In the genomic region with DNA sequence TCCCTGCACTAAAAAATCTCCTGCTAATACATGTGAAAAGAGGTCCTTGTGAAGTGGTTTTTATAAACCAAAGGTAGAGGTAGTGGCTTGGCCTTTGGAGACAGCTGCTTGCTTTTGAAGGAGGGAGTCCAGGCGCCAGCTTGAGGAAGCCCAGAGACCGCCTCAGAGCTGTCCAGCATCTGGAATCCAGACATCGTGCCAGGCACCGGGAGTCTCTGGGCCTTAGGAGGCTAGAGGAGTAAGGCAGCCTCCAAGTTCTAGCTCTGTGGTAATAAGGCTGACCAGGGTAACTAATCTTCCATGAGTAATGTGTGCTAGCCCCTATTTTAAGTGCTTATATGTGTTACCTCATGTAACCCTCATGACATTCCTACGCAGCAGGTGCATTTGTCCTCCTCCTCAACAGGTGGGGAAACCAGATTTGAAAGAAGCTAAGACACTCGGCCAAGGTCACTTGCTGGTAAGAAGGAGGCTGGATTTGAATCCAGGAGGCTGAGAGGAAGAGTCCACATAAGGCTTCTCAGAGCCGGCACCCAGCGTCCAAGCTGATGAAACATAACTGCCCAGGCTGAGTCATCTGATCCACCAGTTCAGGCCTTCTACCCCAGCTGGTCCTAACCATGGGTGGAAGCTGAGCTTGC, we compare ENCODE assay signal across 18 cellular contexts. TPM values are rescaled to one million over a fixed set of nuclear protein-coding genes. Genes with fewer than 3 reads are reported as not detected.
DNase-seq lines count a peak whose midpoint lies in the region; ATAC-seq and TF ChIP-seq lines count a peak whose summit lies in the region.
"Had no signal": no experiment of that assay in that cellular context is flagged by ENCODE, and none has a peak within 500 bp of the region (broad histone marks: within the 10 kb centered on the region; RNA-seq: fewer than 3 reads in every experiment).

No MANE protein-coding gene starts in this region.

- no peak for ATAC-seq in heart left ventricle
- ATAC-seq in GM21528 (IDR thresholded peaks at IDR 0.05; ENCODE audit: low FRiP score, unreplicated experiment), result no peak
- ATAC-seq: esophagus mucosa; stimulated activated naive CD8-positive, alpha-beta T cell treated with anti-CD3 and anti-CD28 coated beads, Interleukin-15, Interleukin-2, amounts not matched to agents 100 U/mL and 50 U/mL, for 24 hours had no signal

- H3K4me3 ChIP-seq in right atrium auricular region (no peak overlapping the region), heart left ventricle (no peak overlapping the region), foreskin fibroblast (ENCODE audit: low read depth in 1 of 2, low read length in 2 of 2) (no peak overlapping the region), uterus (no peak overlapping the region)
- H3K4me3 ChIP-seq: HAP-1, lower lobe of right lung had no signal

- H3K4me1 ChIP-seq in right atrium auricular region (peaks cover 0 to 20% of the 10 kb centered on the region in 2 donors), heart left ventricle (peaks cover 0 to 23% (median 9%) of the 10 kb centered on the region in 12 donors), uterus (peaks cover 0 to 9% of the 10 kb centered on the region in 2 donors)
- H3K4me1 ChIP-seq: HAP-1, lower lobe of right lung had no signal

- intact Hi-C loops in heart left ventricle (cut with DNase I), result loop anchor here in 9 of 10 donors (1.0 to 10.0 kb wide), 9 partner anchors 151 to 458 kb away; a partner anchor contains a TSS
- intact Hi-C loops in uterus (cut with DNase I; ENCODE audit: low total_unique reads), result loop anchor here (10.0 kb wide), 1 partner anchor 235 kb away; no protein-coding TSS in a partner anchor

- 85 to 96% (median 93%) methylated on average over 7 to 8 of the region's 8 CpGs for WGBS in heart left ventricle, 4 donors

- H3K36me3 ChIP-seq in right atrium auricular region, result no peaks in the 10 kb centered on the region
- no peaks in the 10 kb centered on the region for H3K36me3 ChIP-seq in heart left ventricle
- H3K36me3 ChIP-seq in uterus, result no peaks in the 10 kb centered on the region
- H3K36me3 ChIP-seq: HAP-1, lower lobe of right lung had no signal

- TF ChIP-seq POLR2A in heart left ventricle (IDR thresholded peaks at IDR 0.05) (no peak), uterus (IDR thresholded peaks at IDR 0.05) (no peak)

- H3K27me3 ChIP-seq in right atrium auricular region, result no peaks in the 10 kb centered on the region
- H3K27me3 ChIP-seq in heart left ventricle, result peaks cover 0 to 5% (median 0%) of the 10 kb centered on the region in 9 donors
- H3K27me3 ChIP-seq in uterus, result no peaks in the 10 kb centered on the region

- H3K9me3 ChIP-seq in right atrium auricular region (no peaks in the 10 kb centered on the region), heart left ventricle (no peaks in the 10 kb centered on the region), uterus (no peaks in the 10 kb centered on the region)
- H3K9me3 ChIP-seq: HAP-1, lower lobe of right lung had no signal

- H3K27ac ChIP-seq in right atrium auricular region (no peak overlapping the region), heart left ventricle (peak overlapping the region in 1 of 12 donors; percentile 71), angular gyrus (ENCODE audit: low read depth, low read length) (peak overlapping the region; percentile 74), uterus (peak overlapping the region; percentile 75 to 78)
- H3K27ac ChIP-seq: lower lobe of right lung had no signal

- TF ChIP-seq CTCF in right atrium auricular region (IDR thresholded peaks at IDR 0.05) (no peak), heart left ventricle (IDR thresholded peaks at IDR 0.05) (no peak), foreskin fibroblast (IDR thresholded peaks at IDR 0.05; ENCODE audit: low read depth, low read length) (no peak), uterus (IDR thresholded peaks at IDR 0.05) (no peak)

- peak; percentile 61 for DNase-seq in right atrium auricular region (ENCODE audit: low spot score)
- DNase-seq in heart left ventricle, result no peak
- peak; percentile 35 to 67 for DNase-seq in foreskin fibroblast
- DNase-seq in uterus, result peak in 1 of 2 donors; percentile 26
- no peak for DNase-seq in HK-2 (ENCODE audit: unreplicated experiment)
- no peak for DNase-seq in NCI-H1092 (lab: John Stamatoyannopoulos, UW)
- DNase-seq: ACHN; activated CD4-positive, alpha-beta T cell treated with anti-CD3 and anti-CD28 coated beads, Interleukin-2, amount 50 U/mL, for 4 hours; activated T-cell treated with anti-CD3 and anti-CD28 coated beads, Interleukin-2, amount 50 U/mL, for 48 hours; lower lobe of right lung; SHP77 treated with DMSO at 0.1 percent for 48 hours; stimulated activated naive CD8-positive, alpha-beta T cell treated with anti-CD3 and anti-CD28 coated beads, Interleukin-15, Interleukin-2, amounts not matched to agents 100 U/mL and 50 U/mL, for 24 hours had no signal

RNA-seq across cellular contexts. Expression of a gene that starts 26.1 kb away (rescaled TPM):
- total RNA-seq in right atrium auricular region (not detected), heart left ventricle (not detected), uterus (1 to 10 TPM in 3 of 4 donors, under 1 TPM in 1; 0.90 to 2.4 (median 2.1) TPM)
- polyA plus RNA-seq in heart left ventricle, result not detected
- total RNA-seq: esophagus mucosa, lower lobe of right lung, neural crest cell, skeletal muscle tissue had no signal

Comparison
In these comparisons a context has a peak if more than half of its experiments do, and no peak if none do; other contexts are left out.
1. DNase-seq: peak in right atrium auricular region (single experiment) and foreskin fibroblast (2 of 2); none in heart left ventricle (0 of 5), HK-2 (single experiment) and NCI-H1092 (single experiment).
2. H3K27ac ChIP-seq: peak in angular gyrus (single experiment) and uterus (2 of 2); none in right atrium auricular region (0 of 2).